ENCODE assay signal across 9 cellular contexts in genomic region chr6:31354788-31355539, GRCh38. TPM values are rescaled to one million over a fixed set of nuclear protein-coding genes. Genes with fewer than 3 reads are reported as not detected.
DNase-seq lines count a peak whose midpoint lies in the region; ATAC-seq and TF ChIP-seq lines count a peak whose summit lies in the region.
"Had no signal": no experiment of that assay in that cellular context is flagged by ENCODE, and none has a peak within 500 bp of the region (broad histone marks: within the 10 kb centered on the region; RNA-seq: fewer than 3 reads in every experiment).

No MANE protein-coding gene starts in this region.

- H3K9me3 Mint-ChIP-seq in CD4-positive, alpha-beta memory T cell = peaks cover 0 to 15% (median 0%) of the 10 kb centered on the region in 8 donors
- H3K9me3 Mint-ChIP-seq in IgD-negative memory B cell = no peaks in the 10 kb centered on the region
- H3K9me3 Mint-ChIP-seq in dendritic cell treated with granulocyte-macrophage colony-stimulating factor and Interleukin-4, amounts not matched to agents 40 ng/mL and 50 ng/mL, for 4 days = no peaks in the 10 kb centered on the region
- no peaks in the 10 kb centered on the region for H3K9me3 Mint-ChIP-seq in osteocyte (ENCODE audit: unreplicated experiment)

- H3K4me1 Mint-ChIP-seq in CD4-positive, alpha-beta memory T cell = peaks cover 58 to 94% (median 68%) of the 10 kb centered on the region in 4 donors
- H3K4me1 Mint-ChIP-seq in IgD-negative memory B cell = peaks cover 47 to 59% (median 52%) of the 10 kb centered on the region in 3 donors
- peaks cover 61% of the 10 kb centered on the region for H3K4me1 Mint-ChIP-seq in dendritic cell treated with granulocyte-macrophage colony-stimulating factor and Interleukin-4, amounts not matched to agents 40 ng/mL and 50 ng/mL, for 4 days (ENCODE audit: low read depth)
- H3K4me1 Mint-ChIP-seq in osteocyte (ENCODE audit: unreplicated experiment) = peaks cover 23% of the 10 kb centered on the region

- peaks cover 0 to 1% of the 10 kb centered on the region in 2 donors for H3K27me3 Mint-ChIP-seq in CD4-positive, alpha-beta memory T cell
- H3K27me3 Mint-ChIP-seq in IgD-negative memory B cell = no peaks in the 10 kb centered on the region
- no peaks in the 10 kb centered on the region for H3K27me3 Mint-ChIP-seq in dendritic cell treated with granulocyte-macrophage colony-stimulating factor and Interleukin-4, amounts not matched to agents 40 ng/mL and 50 ng/mL, for 4 days
- H3K27me3 Mint-ChIP-seq in osteocyte (ENCODE audit: unreplicated experiment) = peaks cover 51% of the 10 kb centered on the region

- peak overlapping the region; percentile 99 for H3K27ac ChIP-seq in CD4-positive, alpha-beta memory T cell (ENCODE audit: low read depth, low read length)
- H3K27ac ChIP-seq: epithelial cell of prostate had no signal

- H3K9me3 ChIP-seq in CD4-positive, alpha-beta memory T cell (ENCODE audit: control insufficient read depth in 1 of 2, low read length in 2 of 2) = no peaks in the 10 kb centered on the region

- no peaks in the 10 kb centered on the region for H3K27me3 ChIP-seq in CD4-positive, alpha-beta memory T cell (ENCODE audit: insufficient read depth, low read length)

- no peak for TF ChIP-seq CTCF in osteocyte (IDR thresholded peaks at IDR 0.05)

- intact Hi-C loops in CD4-positive, alpha-beta memory T cell (cut with micrococcal nuclease) = no loop called here
- intact Hi-C loops in dendritic cell treated with granulocyte-macrophage colony-stimulating factor and Interleukin-4, amounts not matched to agents 40 ng/mL and 50 ng/mL, for 4 days (cut with micrococcal nuclease) = no loop called here

- peak overlapping the region; percentile 88 to 100 (median 100) for H3K27ac Mint-ChIP-seq in CD4-positive, alpha-beta memory T cell
- H3K27ac Mint-ChIP-seq in IgD-negative memory B cell (peak overlapping the region; percentile 92 to 100 (median 100)), osteocyte (ENCODE audit: unreplicated experiment) (no peak overlapping the region)
- peak overlapping the region; percentile 98 for H3K27ac Mint-ChIP-seq in dendritic cell treated with granulocyte-macrophage colony-stimulating factor and Interleukin-4, amounts not matched to agents 40 ng/mL and 50 ng/mL, for 4 days

- CTCF ChIA-PET in CD4-positive, alpha-beta memory T cell (lab: Charles Lee; ENCODE audit: partially characterized antibody) = interaction anchor here (0.7 to 2.3 kb wide), 4 partner anchors 12 to 160 kb away, joined by 3 to 9 read pairs (median 3); no protein-coding TSS in a partner anchor

- H3K36me3 ChIP-seq in CD4-positive, alpha-beta memory T cell (ENCODE audit: insufficient read depth, low read length) = peaks cover 27% of the 10 kb centered on the region

- POLR2A ChIA-PET in CD4-positive, alpha-beta memory T cell (lab: Charles Lee; ENCODE audit: partially characterized antibody) = interaction anchor here (0.6 to 21.6 kb wide), 13 partner anchors 10 to 1489 kb away, joined by 3 to 517 read pairs (median 12); partner anchors contain the start of genes HLA-C, PSMB8 and TCF19

- peaks cover 69% of the 10 kb centered on the region for H3K4me1 ChIP-seq in CD4-positive, alpha-beta memory T cell (ENCODE audit: insufficient read depth, low read length)

- peaks cover 37 to 53% of the 10 kb centered on the region in 2 donors for H3K36me3 Mint-ChIP-seq in CD4-positive, alpha-beta memory T cell
- peaks cover 11% of the 10 kb centered on the region for H3K36me3 Mint-ChIP-seq in IgD-negative memory B cell
- peaks cover 49% of the 10 kb centered on the region for H3K36me3 Mint-ChIP-seq in dendritic cell treated with granulocyte-macrophage colony-stimulating factor and Interleukin-4, amounts not matched to agents 40 ng/mL and 50 ng/mL, for 4 days (ENCODE audit: low read depth)
- peaks cover 23% of the 10 kb centered on the region for H3K36me3 Mint-ChIP-seq in osteocyte (ENCODE audit: unreplicated experiment)

- H3K4me3 Mint-ChIP-seq in CD4-positive, alpha-beta memory T cell = peak overlapping the region; percentile 67 to 99 (median 98)
- H3K4me3 Mint-ChIP-seq in IgD-negative memory B cell (peak overlapping the region; percentile 95 to 99 (median 98)), osteocyte (ENCODE audit: unreplicated experiment) (peak overlapping the region; percentile 71)
- H3K4me3 Mint-ChIP-seq in dendritic cell treated with granulocyte-macrophage colony-stimulating factor and Interleukin-4, amounts not matched to agents 40 ng/mL and 50 ng/mL, for 4 days = peak overlapping the region; percentile 91

- ATAC-seq in SK-N-SH treated with all-trans-retinoic acid at 6 μM for 48 hours = no peak

- DNase-seq in CD4-positive, alpha-beta memory T cell = peak in 3 of 5 donors; percentile 13 to 31 (median 20)
- DNase-seq in osteocyte (ENCODE audit: extremely low spot score, unreplicated experiment) = no peak
- no peak for DNase-seq in epidermal melanocyte (ENCODE audit: insufficient read length, low spot score)
- DNase-seq in MV-4-11 (lab: John Stamatoyannopoulos, UW) = no peak
- DNase-seq in glomerular visceral epithelial cell (ENCODE audit: extremely low spot score) = no peak

- peak overlapping the region; percentile 68 to 86 for H3K4me3 ChIP-seq in CD4-positive, alpha-beta memory T cell (ENCODE audit: low read length in 2 of 2)

TF ChIP-seq in SK-N-SH treated with all-trans-retinoic acid at 6 μM for 48 hours, 23 proteins besides CTCF, POLR2A, EP300 and RAD21:
- TF ChIP-seq ZFP30 (CRISPR knock-in tag; IDR thresholded peaks at IDR 0.05) (no peak), SNAI2 (CRISPR knock-in tag; IDR thresholded peaks at IDR 0.05) (no peak), CREB5 (CRISPR knock-in tag; IDR thresholded peaks at IDR 0.05; ENCODE audit: low read depth) (no peak), PATZ1 (CRISPR knock-in tag; IDR thresholded peaks at IDR 0.05; ENCODE audit: borderline replicate concordance) (no peak), TOX (CRISPR knock-in tag; IDR thresholded peaks at IDR 0.05; ENCODE audit: borderline replicate concordance) (no peak), ESRRG (CRISPR knock-in tag; IDR thresholded peaks at IDR 0.05) (no peak), GLIS3 (CRISPR knock-in tag; IDR thresholded peaks at IDR 0.05) (no peak), OSR1 (CRISPR knock-in tag; IDR thresholded peaks at IDR 0.05) (no peak), ZNF565 (CRISPR knock-in tag; conservative IDR thresholded peaks at IDR 0.05; ENCODE audit: low read depth) (no peak), RARB (CRISPR knock-in tag; IDR thresholded peaks at IDR 0.05) (no peak), ZNF8 (CRISPR knock-in tag; IDR thresholded peaks at IDR 0.05) (no peak), PPARA (CRISPR knock-in tag; IDR thresholded peaks at IDR 0.05; ENCODE audit: borderline replicate concordance) (no peak)

RNA-seq across cellular contexts. Expression of gene HLA-B, which starts 2.0 kb away (rescaled TPM):
- 1,000 to 10,000 TPM; 5,565 to 5,762 TPM for total RNA-seq in CD4-positive, alpha-beta memory T cell
- polyA plus RNA-seq in CD4-positive, alpha-beta memory T cell = 1,000 to 10,000 TPM; 6,650 to 9,105 TPM
- polyA plus RNA-seq in IgD-negative memory B cell = 6,901 TPM
- 642 and 768 TPM in 2 replicates for total RNA-seq in osteocyte

RNA-seq across cellular contexts. Expression of gene MICA, which starts 48.4 kb away (rescaled TPM):
- total RNA-seq in CD4-positive, alpha-beta memory T cell = 10 to 100 TPM; 18.5 to 21.2 TPM
- polyA plus RNA-seq in CD4-positive, alpha-beta memory T cell = 1 to 10 TPM; 3.5 to 5.4 TPM
- polyA plus RNA-seq in IgD-negative memory B cell = 9.2 TPM
- total RNA-seq in osteocyte = 32.2 and 33.0 TPM in 2 replicates

Comparison
In these comparisons a context has a peak if more than half of its experiments do, and no peak if none do; other contexts are left out.
1. DNase-seq: peak in CD4-positive, alpha-beta memory T cell (3 of 5); none in osteocyte (single experiment), epidermal melanocyte (single experiment), MV-4-11 (single experiment) and glomerular visceral epithelial cell (single experiment).
2. Peak in every context shown above with its lines, with median percentiles within 50 percentile points of each other: H3K4me3 Mint-ChIP-seq.